8 cellular contexts compared by ENCODE assay signal in genomic region chr19:2720777-2721569, GRCh38. TPM values are rescaled to one million over a fixed set of nuclear protein-coding genes. Genes with fewer than 3 reads are reported as not detected.
DNase-seq lines count a peak whose midpoint lies in the region; ATAC-seq and TF ChIP-seq lines count a peak whose summit lies in the region.

Gene DIRAS1, minus strand, starts transcription at chr19:2721372. Its CDS starts 3,566 bp downstream, at chr19:2717806.

- H3K4me1 ChIP-seq in Peyer's patch: peaks cover 0 to 21% (median 14%) of the 10 kb centered on the region in 4 donors
- H3K4me1 ChIP-seq in gastroesophageal sphincter: peaks cover 0 to 47% (median 20%) of the 10 kb centered on the region in 3 donors

- H3K27me3 ChIP-seq in Peyer's patch: peaks cover 0 to 13% of the 10 kb centered on the region in 2 donors
- H3K27me3 ChIP-seq in gastroesophageal sphincter: peaks cover 48% of the 10 kb centered on the region

- H3K4me3 Mint-ChIP-seq in Calu3 (ENCODE audit: low read depth, unreplicated experiment): peak within 1 kb of the TSS; percentile 12
- peak within 1 kb of the TSS; percentile 70 for H3K4me3 Mint-ChIP-seq in progenitor cell of endocrine pancreas (ENCODE audit: low read depth)
- H3K4me3 Mint-ChIP-seq in natural killer cell: no peak within 1 kb of the TSS

- no peak for DNase-seq in Calu3
- DNase-seq in Peyer's patch: no peak
- peak; percentile 41 for DNase-seq in progenitor cell of endocrine pancreas (ENCODE audit: low spot score, unreplicated experiment)
- no peak for DNase-seq in NCI-H1694 treated with DMSO at 0.1 percent for 48 hours (lab: John Stamatoyannopoulos, UW)
- DNase-seq in GM19238 (ENCODE audit: insufficient read length, low spot score): no peak
- DNase-seq in natural killer cell: no peak

- H3K9me3 Mint-ChIP-seq in Calu3 (ENCODE audit: low read depth, unreplicated experiment): no peaks in the 10 kb centered on the region
- peaks cover under 1% of the 10 kb centered on the region for H3K9me3 Mint-ChIP-seq in progenitor cell of endocrine pancreas (ENCODE audit: low read depth)
- H3K9me3 Mint-ChIP-seq in natural killer cell: no peaks in the 10 kb centered on the region

- H3K36me3 Mint-ChIP-seq in Calu3 (ENCODE audit: insufficient read depth, unreplicated experiment) (no peaks in the 10 kb centered on the region), progenitor cell of endocrine pancreas (ENCODE audit: insufficient read depth) (no peaks in the 10 kb centered on the region), natural killer cell (no peaks in the 10 kb centered on the region)

- CTCF ChIA-PET in Calu3 (lab: Charles Lee): no interaction called here

- H3K9me3 ChIP-seq in Peyer's patch (no peaks in the 10 kb centered on the region), gastroesophageal sphincter (no peaks in the 10 kb centered on the region)

- 0% methylated on average over 1 of the region's 100 CpGs; no CpG with 5 or more reads in 1 of the 2 donors for WGBS in gastroesophageal sphincter (ENCODE audit: low coverage in 1 of 2), 2 donors

- intact Hi-C loops in Calu3 (cut with micrococcal nuclease; ENCODE audit: unreplicated experiment): no loop called here
- intact Hi-C loops in natural killer cell (cut with micrococcal nuclease): no loop called here

- TF ChIP-seq POLR2A in Peyer's patch (IDR thresholded peaks at IDR 0.05): no peak
- TF ChIP-seq POLR2A in gastroesophageal sphincter (IDR thresholded peaks at IDR 0.05): no peak

- H3K27ac Mint-ChIP-seq in Calu3 (ENCODE audit: unreplicated experiment) (no peak within 1 kb of the TSS), progenitor cell of endocrine pancreas (peak within 1 kb of the TSS; percentile 24), natural killer cell (no peak within 1 kb of the TSS)

- H3K27ac ChIP-seq in Peyer's patch: peak within 1 kb of the TSS in 1 of 4 donors; percentile 25
- H3K27ac ChIP-seq in gastroesophageal sphincter: peak within 1 kb of the TSS in 3 of 4 donors; percentile 82 to 86 (median 84)

- ATAC-seq in gastroesophageal sphincter (no peak), natural killer cell (no peak), HG03520 (IDR thresholded peaks at IDR 0.05; ENCODE audit: unreplicated experiment) (no peak)

- BruUV-seq in Calu3 (replicated peaks; lab: Mats Ljungman, UMichigan): no TSS peak

- peak within 1 kb of the TSS; percentile 17 to 56 (median 38) for H3K4me3 ChIP-seq in Peyer's patch
- peak within 1 kb of the TSS; percentile 51 to 70 for H3K4me3 ChIP-seq in gastroesophageal sphincter

- H3K4me1 Mint-ChIP-seq in Calu3 (ENCODE audit: low read depth, unreplicated experiment): no peaks in the 10 kb centered on the region
- no peaks in the 10 kb centered on the region for H3K4me1 Mint-ChIP-seq in progenitor cell of endocrine pancreas (ENCODE audit: low read depth)
- no peaks in the 10 kb centered on the region for H3K4me1 Mint-ChIP-seq in natural killer cell

- TF ChIP-seq CTCF in Calu3 (IDR thresholded peaks at IDR 0.05; ENCODE audit: unreplicated experiment): no peak
- TF ChIP-seq CTCF in Peyer's patch (IDR thresholded peaks at IDR 0.05): no peak
- TF ChIP-seq CTCF in gastroesophageal sphincter (IDR thresholded peaks at IDR 0.05): no peak
- TF ChIP-seq CTCF in progenitor cell of endocrine pancreas (IDR thresholded peaks at IDR 0.05; ENCODE audit: unreplicated experiment): no peak
- no peak for TF ChIP-seq CTCF in natural killer cell (IDR thresholded peaks at IDR 0.05)

- peaks cover 53% of the 10 kb centered on the region for H3K27me3 Mint-ChIP-seq in Calu3 (ENCODE audit: unreplicated experiment)
- peaks cover 5% of the 10 kb centered on the region for H3K27me3 Mint-ChIP-seq in progenitor cell of endocrine pancreas
- H3K27me3 Mint-ChIP-seq in natural killer cell (ENCODE audit: low read depth in 2 of 2): peaks cover 8 to 12% of the 10 kb centered on the region in 2 donors

- no peaks in the 10 kb centered on the region for H3K36me3 ChIP-seq in Peyer's patch
- peaks cover 0 to 20% of the 10 kb centered on the region in 2 donors for H3K36me3 ChIP-seq in gastroesophageal sphincter

- no peak for TF ChIP-seq EP300 in gastroesophageal sphincter (IDR thresholded peaks at IDR 0.05)

RNA-seq across cellular contexts. Expression of gene DIRAS1, which starts in this region (rescaled TPM):
- total RNA-seq in Calu3 (2022) (0.17 and 0.51 TPM in 2 replicates), Peyer's patch (10 to 100 TPM in 1 of 4 donors, 1 to 10 TPM in 2, under 1 TPM in 1; 0.18 to 23.1 (median 1.4) TPM), gastroesophageal sphincter (10 to 100 TPM in 3 of 4 donors, 1 to 10 TPM in 1; 4.7 to 25.8 (median 11.7) TPM), progenitor cell of endocrine pancreas (8.6 and 10.8 TPM in 2 replicates), natural killer cell (under 1 TPM; 0.12 to 0.48 (median 0.18) TPM)
